10 cellular contexts compared by ENCODE assay signal in genomic region chr17:73797594-73798110, GRCh38.
"Had no signal": no experiment of that assay in that cellular context is flagged by ENCODE, and none has a peak within 500 bp of the region (broad histone marks: within the 10 kb centered on the region; RNA-seq: fewer than 3 reads in every experiment).

No MANE protein-coding gene starts in this region.

- H3K27me3 Mint-ChIP-seq: activated CD4-positive, alpha-beta T cell treated with anti-CD3 and anti-CD28 coated beads for 36 hours had no signal

- H3K27ac ChIP-seq: WERI-Rb-1 had no signal

- H3K36me3 Mint-ChIP-seq: natural killer cell treated with Interleukin-12 subunit alpha and Interleukin-12 subunit beta and Interleukin-15 and Interleukin-18, amount 100 ng/mL, for 72 hours had no signal

- H3K9me3 Mint-ChIP-seq: activated CD4-positive, alpha-beta memory T cell treated with anti-CD3 and anti-CD28 coated beads, Interleukin-2, amount 10 ng/mL, durations not matched to agents 7 days and 5 days; activated T-helper 1 cell treated with anti-CD3 and anti-CD28 coated beads, Interleukin-12 subunit alpha, Interleukin-12 subunit beta, Interleukin-2, Interleukin-4 antibody, amounts not matched to agents 30 ng/mL and 10 ng/mL and 1 ng/mL, durations not matched to agents 14 hours and 24 hours and 36 hours had no signal

- ATAC-seq: activated CD4-positive, alpha-beta T cell treated with anti-CD3 and anti-CD28 coated beads for 36 hours; stimulated activated naive CD8-positive, alpha-beta T cell treated with anti-CD3 and anti-CD28 coated beads, Interleukin-15, Interleukin-2, amounts not matched to agents 100 U/mL and 50 U/mL, for 24 hours had no signal

- H3K27ac Mint-ChIP-seq: activated CD4-positive, alpha-beta memory T cell treated with anti-CD3 and anti-CD28 coated beads, Interleukin-2, amount 10 ng/mL, durations not matched to agents 7 days and 5 days; activated CD4-positive, alpha-beta T cell treated with anti-CD3 and anti-CD28 coated beads for 36 hours; activated T-helper 1 cell treated with anti-CD3 and anti-CD28 coated beads, Interleukin-12 subunit alpha, Interleukin-12 subunit beta, Interleukin-2, Interleukin-4 antibody, amounts not matched to agents 30 ng/mL and 10 ng/mL and 1 ng/mL, durations not matched to agents 14 hours and 24 hours and 36 hours; natural killer cell treated with Interleukin-12 subunit alpha and Interleukin-12 subunit beta and Interleukin-15 and Interleukin-18, amount 100 ng/mL, for 72 hours had no signal

- H3K4me3 Mint-ChIP-seq: activated CD4-positive, alpha-beta memory T cell treated with anti-CD3 and anti-CD28 coated beads, Interleukin-2, amount 10 ng/mL, durations not matched to agents 7 days and 5 days; activated CD4-positive, alpha-beta T cell treated with anti-CD3 and anti-CD28 coated beads for 36 hours; activated T-helper 1 cell treated with anti-CD3 and anti-CD28 coated beads, Interleukin-12 subunit alpha, Interleukin-12 subunit beta, Interleukin-2, Interleukin-4 antibody, amounts not matched to agents 30 ng/mL and 10 ng/mL and 1 ng/mL, durations not matched to agents 14 hours and 24 hours and 36 hours; natural killer cell treated with Interleukin-12 subunit alpha and Interleukin-12 subunit beta and Interleukin-15 and Interleukin-18, amount 100 ng/mL, for 72 hours had no signal

- DNase-seq: activated CD4-positive, alpha-beta memory T cell treated with anti-CD3 and anti-CD28 coated beads, Interleukin-2, amount 10 ng/mL, durations not matched to agents 7 days and 5 days; activated CD4-positive, alpha-beta T cell treated with anti-CD3 and anti-CD28 coated beads for 36 hours; activated naive CD4-positive, alpha-beta T cell; central memory CD4-positive, alpha-beta T cell; stimulated activated CD4-positive, alpha-beta T cell treated with anti-CD3 and anti-CD28 coated beads, Interleukin-12 subunit alpha, Interleukin-12 subunit beta, amount 100 ng/mL, for 4 hours; stimulated activated naive CD8-positive, alpha-beta T cell treated with anti-CD3 and anti-CD28 coated beads, Interleukin-15, Interleukin-2, amounts not matched to agents 100 U/mL and 50 U/mL, for 24 hours; T-helper 1 cell; WERI-Rb-1 had no signal

- H3K36me3 ChIP-seq: WERI-Rb-1 had no signal

- H3K4me1 Mint-ChIP-seq: activated CD4-positive, alpha-beta memory T cell treated with anti-CD3 and anti-CD28 coated beads, Interleukin-2, amount 10 ng/mL, durations not matched to agents 7 days and 5 days had no signal
